Comparison of ENCODE assay signal across 28 cellular contexts in genomic region chr4:38512840-38513239, GRCh38.
DNase-seq lines count a peak whose midpoint lies in the region; ATAC-seq, FAIRE-seq and TF ChIP-seq lines count a peak whose summit lies in the region.
"Had no signal": no experiment of that assay in that cellular context is flagged by ENCODE, and none has a peak within 500 bp of the region (broad histone marks: within the 10 kb centered on the region; RNA-seq: fewer than 3 reads in every experiment).

No MANE protein-coding gene starts in this region.

- no peaks in the 10 kb centered on the region for H3K79me1 ChIP-seq in H9 (ENCODE audit: insufficient read depth, low read depth, low read length, poor library complexity, severe bottlenecking)

- no peak for FAIRE-seq in K562 (lab: Jason Lieb, UNC)
- FAIRE-seq: small intestine had no signal

- H3K4ac ChIP-seq in H9 (ENCODE audit: low read depth, low read length): no peak overlapping the region

- TF ChIP-seq CTCF in activated CD8-positive, alpha-beta T cell treated with anti-CD3 and anti-CD28 coated beads for 36 hours (IDR thresholded peaks at IDR 0.05): no peak
- no peak for TF ChIP-seq CTCF in H9 (conservative IDR thresholded peaks at IDR 0.05)
- TF ChIP-seq CTCF in K562 (IDR thresholded peaks at IDR 0.05 in 2 of 3, conservative IDR thresholded peaks at IDR 0.05 in 1 of 3; ENCODE audit: insufficient read depth in 2 of 3, low read depth in 1 of 3, low read length in 3 of 3): no peak
- no peak for TF ChIP-seq CTCF in natural killer cell (IDR thresholded peaks at IDR 0.05)
- no peak for TF ChIP-seq CTCF in prostate gland (IDR thresholded peaks at IDR 0.05)
- TF ChIP-seq CTCF in body of pancreas (IDR thresholded peaks at IDR 0.05): no peak

- H3K4me3 ChIP-seq in K562: no peak overlapping the region
- no peak overlapping the region for H3K4me3 ChIP-seq in prostate gland
- no peak overlapping the region for H3K4me3 ChIP-seq in body of pancreas
- H3K4me3 ChIP-seq: PC-9 had no signal

- H3K14ac ChIP-seq in H9 (ENCODE audit: insufficient read depth, low read length): no peak overlapping the region

- no peaks in the 10 kb centered on the region for H3K36me3 ChIP-seq in K562 (ENCODE audit: control insufficient read depth, insufficient read depth, low read length)
- no peaks in the 10 kb centered on the region for H3K36me3 ChIP-seq in prostate gland
- no peaks in the 10 kb centered on the region for H3K36me3 ChIP-seq in body of pancreas (replicated peaks in 1 of 2; ENCODE audit: insufficient read depth in 1 of 2, low read depth in 2 of 2)
- H3K36me3 ChIP-seq: brain microvascular endothelial cell had no signal

- H4K91ac ChIP-seq in H9 (ENCODE audit: insufficient read length, low read depth, low read length): no peak overlapping the region

- intact Hi-C loops in activated CD8-positive, alpha-beta T cell treated with anti-CD3 and anti-CD28 coated beads for 36 hours (cut with micrococcal nuclease): loop anchor here (10.0 kb wide), 1 partner anchor 162 kb away; no protein-coding TSS in a partner anchor
- intact Hi-C loops in K562 (cut with micrococcal nuclease): no loop called here
- intact Hi-C loops in natural killer cell (cut with micrococcal nuclease): no loop called here
- intact Hi-C loops in prostate gland (cut with DNase I): no loop called here
- intact Hi-C loops in body of pancreas (cut with DNase I): no loop called here

- H3K27ac Mint-ChIP-seq in activated CD8-positive, alpha-beta T cell treated with anti-CD3 and anti-CD28 coated beads for 36 hours: peak overlapping the region; percentile 72
- H3K27ac Mint-ChIP-seq in activated CD8-positive, alpha-beta T cell treated with anti-CD3 and anti-CD28 coated beads, Interleukin-2, amount 10 ng/mL, durations not matched to agents 7 days and 5 days: no peak overlapping the region
- H3K27ac Mint-ChIP-seq in H9: peak overlapping the region in 2 of 3 experiments; percentile 63 to 93; a peak in 5 of 7 replicates
- no peak overlapping the region for H3K27ac Mint-ChIP-seq in natural killer cell
- H3K27ac Mint-ChIP-seq: dendritic cell treated with granulocyte-macrophage colony-stimulating factor and Interleukin-4, amounts not matched to agents 40 ng/mL and 50 ng/mL, for 4 days; HFFc6 had no signal

- POLR2A ChIA-PET in activated CD8-positive, alpha-beta T cell treated with anti-CD3 and anti-CD28 coated beads for 36 hours (lab: Charles Lee): no interaction called here
- POLR2A ChIA-PET in activated CD8-positive, alpha-beta T cell treated with anti-CD3 and anti-CD28 coated beads, Interleukin-2, amount 10 ng/mL, durations not matched to agents 7 days and 5 days (lab: Charles Lee): no interaction called here
- POLR2A ChIA-PET in K562 (lab: Yijun Ruan, JAX): no interaction called here

- no peak overlapping the region for H3T11ph ChIP-seq in H9 (ENCODE audit: low read length)

- no peak overlapping the region for H3K18ac ChIP-seq in H9 (ENCODE audit: insufficient read length, low read depth, low read length)

- peak overlapping the region; percentile 41 for H3K4me2 ChIP-seq in H9 (ENCODE audit: insufficient read depth, insufficient read length, low read length)
- no peak overlapping the region for H3K4me2 ChIP-seq in K562 (ENCODE audit: insufficient read depth, low read length)
- H3K4me2 ChIP-seq: PC-9 had no signal

- H3K9me3 ChIP-seq in H9 (ENCODE audit: control insufficient read depth, low read depth, low read length) (no peaks in the 10 kb centered on the region), K562 (replicated peaks; ENCODE audit: control insufficient read depth, insufficient read depth, low read depth, low read length) (no peaks in the 10 kb centered on the region), prostate gland (no peaks in the 10 kb centered on the region), body of pancreas (no peaks in the 10 kb centered on the region)

- no peaks in the 10 kb centered on the region for H3K9me3 Mint-ChIP-seq in activated CD8-positive, alpha-beta T cell treated with anti-CD3 and anti-CD28 coated beads for 36 hours
- H3K9me3 Mint-ChIP-seq in activated CD8-positive, alpha-beta T cell treated with anti-CD3 and anti-CD28 coated beads, Interleukin-2, amount 10 ng/mL, durations not matched to agents 7 days and 5 days (ENCODE audit: insufficient read depth): no peaks in the 10 kb centered on the region
- H3K9me3 Mint-ChIP-seq in H9 (no peaks in the 10 kb centered on the region; a peak in 1 of 5 replicates), natural killer cell (no peaks in the 10 kb centered on the region)
- H3K9me3 Mint-ChIP-seq: dendritic cell treated with granulocyte-macrophage colony-stimulating factor and Interleukin-4, amounts not matched to agents 40 ng/mL and 50 ng/mL, for 4 days; HFFc6 had no signal

- H2BK12ac ChIP-seq in H9 (ENCODE audit: insufficient read length, low read depth, low read length): no peak overlapping the region

- H3K79me2 ChIP-seq in H9 (ENCODE audit: insufficient read depth, low read length): no peaks in the 10 kb centered on the region
- H3K79me2 ChIP-seq in K562 (ENCODE audit: control insufficient read depth, insufficient read depth, low read length): no peaks in the 10 kb centered on the region

- H3K27ac ChIP-seq in H9 (ENCODE audit: insufficient read length, low read depth, low read length) (no peak overlapping the region), K562 (ENCODE audit: extremely low read depth, low read depth, low read length) (no peak overlapping the region), prostate gland (no peak overlapping the region), body of pancreas (no peak overlapping the region)
- H3K27ac ChIP-seq: brain microvascular endothelial cell, epithelial cell of prostate, PC-9, VCaP had no signal

- no peak for ATAC-seq in activated CD8-positive, alpha-beta T cell treated with anti-CD3 and anti-CD28 coated beads for 36 hours
- ATAC-seq in activated CD8-positive, alpha-beta T cell treated with anti-CD3 and anti-CD28 coated beads, Interleukin-2, amount 10 ng/mL, durations not matched to agents 7 days and 5 days: no peak
- no peak for ATAC-seq in K562
- no peak for ATAC-seq in natural killer cell
- no peak for ATAC-seq in body of pancreas
- ATAC-seq: left cardiac atrium had no signal

- H3K9ac ChIP-seq in H9 (ENCODE audit: extremely low read depth, insufficient read length, low read length) (no peak overlapping the region), K562 (ENCODE audit: insufficient read depth in 1 of 2, low read depth in 2 of 2, low read length in 2 of 2) (no peak overlapping the region)

- H4K8ac ChIP-seq in H9 (replicated peaks; ENCODE audit: insufficient read length, low read depth, low read length): no peak overlapping the region

- no peak overlapping the region for H2BK5ac ChIP-seq in H9 (ENCODE audit: insufficient read length, low read length)

- no peak overlapping the region for H2AK5ac ChIP-seq in H9 (ENCODE audit: insufficient read length, low read length)

- H4K20me1 ChIP-seq in H9 (ENCODE audit: control insufficient read depth, insufficient read depth, insufficient read length) (no peaks in the 10 kb centered on the region), K562 (replicated peaks; ENCODE audit: control insufficient read depth, insufficient read depth, low read length) (no peaks in the 10 kb centered on the region)

- no peak for TF ChIP-seq RAD21 in K562 (CRISPR knock-in tag; conservative IDR thresholded peaks at IDR 0.05 in 1 of 2, IDR thresholded peaks at IDR 0.05 in 1 of 2)

- H3K23ac ChIP-seq in H9 (ENCODE audit: insufficient read length, low read depth, low read length): no peak overlapping the region

- DNase-seq in activated CD8-positive, alpha-beta T cell treated with anti-CD3 and anti-CD28 coated beads for 36 hours: no peak
- no peak for DNase-seq in activated CD8-positive, alpha-beta T cell treated with anti-CD3 and anti-CD28 coated beads, Interleukin-2, amount 10 ng/mL, durations not matched to agents 7 days and 5 days
- DNase-seq in H9 (no peak), K562 (ENCODE audit: extremely low read depth in 1 of 4, low spot score in 3 of 4) (no peak), natural killer cell (no peak), prostate gland (ENCODE audit: low spot score) (no peak), body of pancreas (no peak), NCI-H146 (lab: John Stamatoyannopoulos, UW) (no peak)
- DNase-seq: activated CD4-positive, alpha-beta T cell treated with anti-CD3 and anti-CD28 coated beads, Interleukin-2, amount 50 U/mL, for 48 hours; activated T-cell treated with anti-CD3 and anti-CD28 coated beads, Interleukin-2, amount 50 U/mL, for 1 hour; brain microvascular endothelial cell; C1 segment of cervical spinal cord; foreskin fibroblast; HFFc6; hippocampal formation; KG1; left cardiac atrium; NCI-H2029 treated with DMSO at 0.1 percent for 48 hours; NCI-H82; PC-9; SIG-M5; small intestine; stimulated activated CD4-positive, alpha-beta T cell treated with anti-CD3 and anti-CD28 coated beads, Interleukin-4, amount 100 ng/mL, for 1 hour; T-helper 2 cell had no signal

- no TSS peak for BruUV-seq in K562 (replicated peaks; lab: Mats Ljungman, UMichigan)

- H3K4me3 Mint-ChIP-seq in activated CD8-positive, alpha-beta T cell treated with anti-CD3 and anti-CD28 coated beads for 36 hours: no peak overlapping the region
- H3K4me3 Mint-ChIP-seq in activated CD8-positive, alpha-beta T cell treated with anti-CD3 and anti-CD28 coated beads, Interleukin-2, amount 10 ng/mL, durations not matched to agents 7 days and 5 days: no peak overlapping the region
- H3K4me3 Mint-ChIP-seq in H9 (peak overlapping the region in 1 of 2 experiments; percentile 20; a peak in 2 of 5 replicates), natural killer cell (peak overlapping the region; percentile 18)
- H3K4me3 Mint-ChIP-seq: dendritic cell treated with granulocyte-macrophage colony-stimulating factor and Interleukin-4, amounts not matched to agents 40 ng/mL and 50 ng/mL, for 4 days; HFFc6; neural crest cell had no signal

- no peak overlapping the region for H2BK120ac ChIP-seq in H9 (ENCODE audit: low read depth, low read length, poor library complexity, severe bottlenecking)

- no peak overlapping the region for H2BK15ac ChIP-seq in H9 (ENCODE audit: low read depth, low read length)

- H3K4me1 ChIP-seq in H9 (ENCODE audit: insufficient read depth, low read length): 0 out of 2 replicates have a peak, but pooled peaks cover 7% of the 10 kb centered on the region
- H3K4me1 ChIP-seq in K562 (replicated peaks in 1 of 2; ENCODE audit: control insufficient read depth in 2 of 2, insufficient read depth in 2 of 2, low read length in 2 of 2): no peaks in the 10 kb centered on the region
- H3K4me1 ChIP-seq in prostate gland (replicated peaks): no peaks in the 10 kb centered on the region
- H3K4me1 ChIP-seq in body of pancreas: no peaks in the 10 kb centered on the region

- H3K27me3 ChIP-seq in H9 (ENCODE audit: insufficient read depth, low read length) (no peaks in the 10 kb centered on the region), K562 (ENCODE audit: control insufficient read depth in 2 of 2, insufficient read depth in 2 of 2, low read length in 2 of 2) (no peaks in the 10 kb centered on the region), prostate gland (replicated peaks; ENCODE audit: insufficient read depth) (no peaks in the 10 kb centered on the region), body of pancreas (no peaks in the 10 kb centered on the region)
- H3K27me3 ChIP-seq: brain microvascular endothelial cell had no signal

- peaks cover 72% of the 10 kb centered on the region for H3K4me1 Mint-ChIP-seq in activated CD8-positive, alpha-beta T cell treated with anti-CD3 and anti-CD28 coated beads for 36 hours (ENCODE audit: low read depth)
- H3K4me1 Mint-ChIP-seq in activated CD8-positive, alpha-beta T cell treated with anti-CD3 and anti-CD28 coated beads, Interleukin-2, amount 10 ng/mL, durations not matched to agents 7 days and 5 days (ENCODE audit: low read depth): peaks cover 48% of the 10 kb centered on the region
- H3K4me1 Mint-ChIP-seq in H9 (peaks cover 24 to 35% of the 10 kb centered on the region in 2 experiments), natural killer cell (peaks cover 59 to 69% of the 10 kb centered on the region in 2 donors)

- H2AFZ ChIP-seq in H9 (ENCODE audit: low read length): no peak overlapping the region
- H2AFZ ChIP-seq in K562 (ENCODE audit: low read depth, low read length): no peak overlapping the region
- H2AFZ ChIP-seq: PC-9 had no signal

- H3K23me2 ChIP-seq in H9 (ENCODE audit: insufficient read length, low read depth, low read length, poor library complexity, severe bottlenecking): no peaks in the 10 kb centered on the region

- no peak overlapping the region for H3K56ac ChIP-seq in H9 (ENCODE audit: insufficient read length, low read depth, low read length)

- H4K5ac ChIP-seq in H9 (ENCODE audit: insufficient read length, low read depth, low read length): no peak overlapping the region

- peaks cover 6% of the 10 kb centered on the region for H3K36me3 Mint-ChIP-seq in activated CD8-positive, alpha-beta T cell treated with anti-CD3 and anti-CD28 coated beads for 36 hours (ENCODE audit: low read depth)
- H3K36me3 Mint-ChIP-seq in activated CD8-positive, alpha-beta T cell treated with anti-CD3 and anti-CD28 coated beads, Interleukin-2, amount 10 ng/mL, durations not matched to agents 7 days and 5 days (ENCODE audit: low read depth): peaks cover 19% of the 10 kb centered on the region
- H3K36me3 Mint-ChIP-seq in H9 (ENCODE audit: insufficient read depth in 1 of 3, low read depth in 3 of 3): peaks cover 1 to 4% (median 3%) of the 10 kb centered on the region in 3 experiments; a peak in 3 of 7 replicates
- H3K36me3 Mint-ChIP-seq in natural killer cell: peaks cover 8% of the 10 kb centered on the region

- in situ Hi-C loops in K562 (cut with MboI): no loop called here

- TF ChIP-seq POLR2A in K562 (conservative IDR thresholded peaks at IDR 0.05) (no peak), prostate gland (IDR thresholded peaks at IDR 0.05) (no peak), body of pancreas (IDR thresholded peaks at IDR 0.05) (no peak)

- no peak overlapping the region for H2BK20ac ChIP-seq in H9 (ENCODE audit: low read depth, low read length, poor library complexity, severe bottlenecking)

- WGBS in H9 (ENCODE audit: extremely low coverage, insufficient read length, low lambda C conversion rate): no CpG with 5 or more reads among the region's 4 CpGs
- 17% methylated on average over 4 of the region's 4 CpGs for WGBS in K562 (ENCODE audit: insufficient coverage, low coverage, missing lambda C conversion rate)
- 81% methylated on average over 4 of the region's 4 CpGs for WGBS in prostate gland
- WGBS in body of pancreas, 2 donors: 83 to 88% methylated on average over 4 of the region's 4 CpGs

- no peaks in the 10 kb centered on the region for H3K27me3 Mint-ChIP-seq in activated CD8-positive, alpha-beta T cell treated with anti-CD3 and anti-CD28 coated beads for 36 hours
- peaks cover 3% of the 10 kb centered on the region for H3K27me3 Mint-ChIP-seq in activated CD8-positive, alpha-beta T cell treated with anti-CD3 and anti-CD28 coated beads, Interleukin-2, amount 10 ng/mL, durations not matched to agents 7 days and 5 days (ENCODE audit: low read depth)
- H3K27me3 Mint-ChIP-seq in H9 (ENCODE audit: low read depth) (peaks cover 1% of the 10 kb centered on the region), natural killer cell (ENCODE audit: low read depth in 2 of 2) (no peaks in the 10 kb centered on the region)

- CTCF ChIA-PET in activated CD8-positive, alpha-beta T cell treated with anti-CD3 and anti-CD28 coated beads for 36 hours (lab: Charles Lee): interaction anchor here (0.8 to 1.8 kb wide), 3 partner anchors 9 to 193 kb away, joined by 3 to 6 read pairs (median 3); no protein-coding TSS in a partner anchor
- CTCF ChIA-PET in activated CD8-positive, alpha-beta T cell treated with anti-CD3 and anti-CD28 coated beads, Interleukin-2, amount 10 ng/mL, durations not matched to agents 7 days and 5 days (lab: Charles Lee): interaction anchor here (0.8 kb wide), 1 partner anchor 162 kb away, joined by 3 read pairs; no protein-coding TSS in a partner anchor
- CTCF ChIA-PET in K562 (lab: Yijun Ruan, JAX; ENCODE audit: low intra/inter-chr PET ratio): no interaction called here

- TF ChIP-seq EP300 in K562 (IDR thresholded peaks at IDR 0.05; ENCODE audit: low read length): no peak

- H3K9me1 ChIP-seq in K562 (ENCODE audit: control insufficient read depth, insufficient read depth, low read length): no peaks in the 10 kb centered on the region

Comparison
In these comparisons a context has a peak if more than half of its experiments do, and no peak if none do; other contexts are left out.
1. H3K27ac Mint-ChIP-seq: peak in activated CD8-positive, alpha-beta T cell treated with anti-CD3 and anti-CD28 coated beads for 36 hours (single experiment) and H9 (2 of 3); none in activated CD8-positive, alpha-beta T cell treated with anti-CD3 and anti-CD28 coated beads, Interleukin-2, amount 10 ng/mL, durations not matched to agents 7 days and 5 days (single experiment) and natural killer cell (0 of 2).